Comparison of ENCODE assay signal across 2 cellular contexts in genomic region chr1:21778405-21778727, GRCh38.
A peak's percentile ranks its signal among the peaks of the same experiment; 100 is the strongest.
TF ChIP-seq lines count a peak whose summit lies in the region.

No MANE protein-coding gene starts in this region.

TF ChIP-seq in HepG2, 621 proteins besides CTCF, POLR2A, EP300 and RAD21 (continues in another document):
- TF ChIP-seq ZGPAT (CRISPR knock-in tag; IDR thresholded peaks at IDR 0.05): no peak
- TF ChIP-seq FOXA3 (CRISPR knock-in tag; IDR thresholded peaks at IDR 0.05): 0 out of 2 replicates have a peak, but pooled peaks have one; percentile 12
- TF ChIP-seq DRAP1 (CRISPR knock-in tag; IDR thresholded peaks at IDR 0.05): no peak
- no peak for TF ChIP-seq FOXM1 (CRISPR knock-in tag; IDR thresholded peaks at IDR 0.05)
- TF ChIP-seq ZEB1 (IDR thresholded peaks at IDR 0.05; ENCODE audit: insufficient replicate concordance, low read depth): no peak
- no peak for TF ChIP-seq ZBTB42 (CRISPR knock-in tag; IDR thresholded peaks at IDR 0.05)
- TF ChIP-seq, protein P1, sequence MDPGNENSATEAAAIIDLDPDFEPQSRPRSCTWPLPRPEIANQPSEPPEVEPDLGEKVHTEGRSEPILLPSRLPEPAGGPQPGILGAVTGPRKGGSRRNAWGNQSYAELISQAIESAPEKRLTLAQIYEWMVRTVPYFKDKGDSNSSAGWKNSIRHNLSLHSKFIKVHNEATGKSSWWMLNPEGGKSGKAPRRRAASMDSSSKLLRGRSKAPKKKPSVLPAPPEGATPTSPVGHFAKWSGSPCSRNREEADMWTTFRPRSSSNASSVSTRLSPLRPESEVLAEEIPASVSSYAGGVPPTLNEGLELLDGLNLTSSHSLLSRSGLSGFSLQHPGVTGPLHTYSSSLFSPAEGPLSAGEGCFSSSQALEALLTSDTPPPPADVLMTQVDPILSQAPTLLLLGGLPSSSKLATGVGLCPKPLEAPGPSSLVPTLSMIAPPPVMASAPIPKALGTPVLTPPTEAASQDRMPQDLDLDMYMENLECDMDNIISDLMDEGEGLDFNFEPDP (CRISPR knock-in tag; conservative IDR thresholded peaks at IDR 0.05): no peak
- TF ChIP-seq RXRB (CRISPR knock-in tag; IDR thresholded peaks at IDR 0.05; ENCODE audit: borderline replicate concordance): peak; percentile 48
- no peak for TF ChIP-seq DR1 (CRISPR knock-in tag; IDR thresholded peaks at IDR 0.05)
- TF ChIP-seq, protein P2, sequence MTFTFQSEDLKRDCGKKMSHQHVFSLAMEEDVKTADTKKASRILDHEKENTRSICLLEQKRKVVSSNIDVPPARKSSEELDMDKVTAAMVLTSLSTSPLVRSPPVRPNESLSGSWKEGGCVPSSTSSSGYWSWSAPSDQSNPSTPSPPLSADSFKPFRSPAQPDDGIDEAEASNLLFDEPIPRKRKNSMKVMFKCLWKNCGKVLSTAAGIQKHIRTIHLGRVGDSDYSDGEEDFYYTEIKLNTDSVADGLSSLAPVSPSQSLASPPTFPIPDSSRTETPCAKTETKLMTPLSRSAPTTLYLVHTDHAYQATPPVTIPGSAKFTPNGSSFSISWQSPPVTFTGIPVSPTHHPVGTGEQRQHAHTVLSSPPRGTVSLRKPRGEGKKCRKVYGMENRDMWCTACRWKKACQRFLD (CRISPR knock-in tag; IDR thresholded peaks at IDR 0.05; ENCODE audit: borderline replicate concordance): no peak
- no peak for TF ChIP-seq ETV5 (CRISPR knock-in tag; IDR thresholded peaks at IDR 0.05; ENCODE audit: borderline replicate concordance)
- no peak for TF ChIP-seq ZNF205 (CRISPR knock-in tag; IDR thresholded peaks at IDR 0.05)
- TF ChIP-seq, protein P3, sequence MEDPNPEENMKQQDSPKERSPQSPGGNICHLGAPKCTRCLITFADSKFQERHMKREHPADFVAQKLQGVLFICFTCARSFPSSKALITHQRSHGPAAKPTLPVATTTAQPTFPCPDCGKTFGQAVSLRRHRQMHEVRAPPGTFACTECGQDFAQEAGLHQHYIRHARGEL (CRISPR knock-in tag; IDR thresholded peaks at IDR 0.05): no peak
- TF ChIP-seq PAF1 (CRISPR knock-in tag; IDR thresholded peaks at IDR 0.05): no peak
- no peak for TF ChIP-seq SCMH1 (CRISPR knock-in tag; IDR thresholded peaks at IDR 0.05; ENCODE audit: borderline replicate concordance)
- TF ChIP-seq, protein P4, sequence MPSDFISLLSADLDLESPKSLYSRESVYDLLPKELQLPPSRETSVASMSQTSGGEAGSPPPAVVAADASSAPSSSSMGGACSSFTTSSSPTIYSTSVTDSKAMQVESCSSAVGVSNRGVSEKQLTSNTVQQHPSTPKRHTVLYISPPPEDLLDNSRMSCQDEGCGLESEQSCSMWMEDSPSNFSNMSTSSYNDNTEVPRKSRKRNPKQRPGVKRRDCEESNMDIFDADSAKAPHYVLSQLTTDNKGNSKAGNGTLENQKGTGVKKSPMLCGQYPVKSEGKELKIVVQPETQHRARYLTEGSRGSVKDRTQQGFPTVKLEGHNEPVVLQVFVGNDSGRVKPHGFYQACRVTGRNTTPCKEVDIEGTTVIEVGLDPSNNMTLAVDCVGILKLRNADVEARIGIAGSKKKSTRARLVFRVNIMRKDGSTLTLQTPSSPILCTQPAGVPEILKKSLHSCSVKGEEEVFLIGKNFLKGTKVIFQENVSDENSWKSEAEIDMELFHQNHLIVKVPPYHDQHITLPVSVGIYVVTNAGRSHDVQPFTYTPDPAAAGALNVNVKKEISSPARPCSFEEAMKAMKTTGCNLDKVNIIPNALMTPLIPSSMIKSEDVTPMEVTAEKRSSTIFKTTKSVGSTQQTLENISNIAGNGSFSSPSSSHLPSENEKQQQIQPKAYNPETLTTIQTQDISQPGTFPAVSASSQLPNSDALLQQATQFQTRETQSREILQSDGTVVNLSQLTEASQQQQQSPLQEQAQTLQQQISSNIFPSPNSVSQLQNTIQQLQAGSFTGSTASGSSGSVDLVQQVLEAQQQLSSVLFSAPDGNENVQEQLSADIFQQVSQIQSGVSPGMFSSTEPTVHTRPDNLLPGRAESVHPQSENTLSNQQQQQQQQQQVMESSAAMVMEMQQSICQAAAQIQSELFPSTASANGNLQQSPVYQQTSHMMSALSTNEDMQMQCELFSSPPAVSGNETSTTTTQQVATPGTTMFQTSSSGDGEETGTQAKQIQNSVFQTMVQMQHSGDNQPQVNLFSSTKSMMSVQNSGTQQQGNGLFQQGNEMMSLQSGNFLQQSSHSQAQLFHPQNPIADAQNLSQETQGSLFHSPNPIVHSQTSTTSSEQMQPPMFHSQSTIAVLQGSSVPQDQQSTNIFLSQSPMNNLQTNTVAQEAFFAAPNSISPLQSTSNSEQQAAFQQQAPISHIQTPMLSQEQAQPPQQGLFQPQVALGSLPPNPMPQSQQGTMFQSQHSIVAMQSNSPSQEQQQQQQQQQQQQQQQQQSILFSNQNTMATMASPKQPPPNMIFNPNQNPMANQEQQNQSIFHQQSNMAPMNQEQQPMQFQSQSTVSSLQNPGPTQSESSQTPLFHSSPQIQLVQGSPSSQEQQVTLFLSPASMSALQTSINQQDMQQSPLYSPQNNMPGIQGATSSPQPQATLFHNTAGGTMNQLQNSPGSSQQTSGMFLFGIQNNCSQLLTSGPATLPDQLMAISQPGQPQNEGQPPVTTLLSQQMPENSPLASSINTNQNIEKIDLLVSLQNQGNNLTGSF (CRISPR knock-in tag; IDR thresholded peaks at IDR 0.05): no peak
- TF ChIP-seq ZNF619 (CRISPR knock-in tag; IDR thresholded peaks at IDR 0.05): no peak

TF ChIP-seq in IMR-90, 13 proteins besides CTCF, POLR2A, EP300 and RAD21:
- TF ChIP-seq MAFK (IDR thresholded peaks at IDR 0.05; ENCODE audit: low read depth, low read length) (no peak), BHLHE40 (IDR thresholded peaks at IDR 0.05; ENCODE audit: low read depth, low read length) (no peak), CEBPB (IDR thresholded peaks at IDR 0.05; ENCODE audit: low read depth, low read length) (no peak), USF2 (IDR thresholded peaks at IDR 0.05; ENCODE audit: low read depth, low read length) (no peak), SMC3 (IDR thresholded peaks at IDR 0.05; ENCODE audit: low read depth, low read length) (no peak), RFX5 (IDR thresholded peaks at IDR 0.05; ENCODE audit: low read depth, low read length) (no peak), ELK1 (IDR thresholded peaks at IDR 0.05; ENCODE audit: borderline replicate concordance, low read depth, low read length) (no peak), MAZ (IDR thresholded peaks at IDR 0.05; ENCODE audit: borderline replicate concordance, low read depth, low read length) (no peak), CHD1 (IDR thresholded peaks at IDR 0.05; ENCODE audit: low read depth, low read length) (no peak), RCOR1 (IDR thresholded peaks at IDR 0.05; ENCODE audit: insufficient replicate concordance, low read length) (no peak), FOS (IDR thresholded peaks at IDR 0.05; ENCODE audit: low read depth, low read length) (no peak), NFE2L2 (IDR thresholded peaks at IDR 0.05; ENCODE audit: low read depth, low read length) (no peak), MXI1 (IDR thresholded peaks at IDR 0.05; ENCODE audit: borderline replicate concordance, low read depth, low read length) (no peak)
